In genomic region chr1:161506336-161507223, GRCh38 we compare ENCODE assay signal across 8 cellular contexts. TPM values are rescaled to one million over a fixed set of nuclear protein-coding genes. Genes with fewer than 3 reads are reported as not detected.
DNase-seq lines count a peak whose midpoint lies in the region; ATAC-seq and TF ChIP-seq lines count a peak whose summit lies in the region.

No MANE protein-coding gene starts in this region.

- intact Hi-C loops in activated CD4-positive, alpha-beta T cell treated with anti-CD3 and anti-CD28 coated beads, Interleukin-2, amount 10 ng/mL, durations not matched to agents 24 days and 14 days (cut with micrococcal nuclease) = no loop called here
- intact Hi-C loops in breast epithelium (cut with DNase I; ENCODE audit: low total_unique reads) = no loop called here
- intact Hi-C loops in vagina (cut with DNase I) = no loop called here

- no peak overlapping the region for H3K4me3 Mint-ChIP-seq in activated CD4-positive, alpha-beta T cell treated with anti-CD3 and anti-CD28 coated beads, Interleukin-2, amount 10 ng/mL, durations not matched to agents 24 days and 14 days
- H3K4me3 Mint-ChIP-seq in activated CD4-positive, alpha-beta T cell treated with anti-CD3 and anti-CD28 coated beads, Interleukin-2, amount 10 ng/mL, durations not matched to agents 7 days and 5 days = no peak overlapping the region

- DNase-seq in activated CD4-positive, alpha-beta T cell treated with anti-CD3 and anti-CD28 coated beads, Interleukin-2, amount 10 ng/mL, durations not matched to agents 24 days and 14 days = peak; percentile 51
- no peak for DNase-seq in activated CD4-positive, alpha-beta T cell treated with anti-CD3 and anti-CD28 coated beads, Interleukin-2, amount 10 ng/mL, durations not matched to agents 7 days and 5 days
- DNase-seq in breast epithelium (ENCODE audit: low spot score in 2 of 2) (no peak), vagina (ENCODE audit: extremely low spot score in 2 of 2) (no peak), NCI-H1092 treated with DMSO at 0.1 percent for 48 hours (lab: John Stamatoyannopoulos, UW) (no peak), hippocampal formation (lab: John Stamatoyannopoulos, UW) (no peak)

- no peak for ATAC-seq in GM21529 (IDR thresholded peaks at IDR 0.05; ENCODE audit: unreplicated experiment)

- peaks cover 10% of the 10 kb centered on the region for H3K4me1 Mint-ChIP-seq in activated CD4-positive, alpha-beta T cell treated with anti-CD3 and anti-CD28 coated beads, Interleukin-2, amount 10 ng/mL, durations not matched to agents 24 days and 14 days
- peaks cover 2% of the 10 kb centered on the region for H3K4me1 Mint-ChIP-seq in activated CD4-positive, alpha-beta T cell treated with anti-CD3 and anti-CD28 coated beads, Interleukin-2, amount 10 ng/mL, durations not matched to agents 7 days and 5 days

- H3K27me3 Mint-ChIP-seq in activated CD4-positive, alpha-beta T cell treated with anti-CD3 and anti-CD28 coated beads, Interleukin-2, amount 10 ng/mL, durations not matched to agents 24 days and 14 days = peaks cover 29% of the 10 kb centered on the region
- H3K27me3 Mint-ChIP-seq in activated CD4-positive, alpha-beta T cell treated with anti-CD3 and anti-CD28 coated beads, Interleukin-2, amount 10 ng/mL, durations not matched to agents 7 days and 5 days = peaks cover 29% of the 10 kb centered on the region

- no peaks in the 10 kb centered on the region for H3K9me3 ChIP-seq in breast epithelium
- no peaks in the 10 kb centered on the region for H3K9me3 ChIP-seq in liver (ENCODE audit: control insufficient read depth in 4 of 4, low read length in 3 of 4)
- no peaks in the 10 kb centered on the region for H3K9me3 ChIP-seq in vagina

- H3K4me3 ChIP-seq in breast epithelium (peak overlapping the region; percentile 15 to 46 (median 32)), liver (ENCODE audit: low read depth in 1 of 3, low read length in 3 of 3) (no peak overlapping the region), vagina (peak overlapping the region in 1 of 2 donors; percentile 11)

- POLR2A ChIA-PET in activated CD4-positive, alpha-beta T cell treated with anti-CD3 and anti-CD28 coated beads, Interleukin-2, amount 10 ng/mL, durations not matched to agents 7 days and 5 days (lab: Charles Lee) = no interaction called here

- TF ChIP-seq CTCF in breast epithelium (IDR thresholded peaks at IDR 0.05) (no peak), liver (IDR thresholded peaks at IDR 0.05; ENCODE audit: low read depth, low read length, missing input control) (no peak), vagina (IDR thresholded peaks at IDR 0.05) (no peak)

- H3K27me3 ChIP-seq in breast epithelium (no peaks in the 10 kb centered on the region), liver (ENCODE audit: control insufficient read depth in 4 of 4, insufficient read depth in 4 of 4, low read length in 3 of 4) (peaks cover 0 to 3% (median 0%) of the 10 kb centered on the region in 4 donors), vagina (no peaks in the 10 kb centered on the region)

- no peak for TF ChIP-seq RAD21 in liver (IDR thresholded peaks at IDR 0.05)

- peak overlapping the region in 1 of 2 donors; percentile 53 for H3K9ac ChIP-seq in liver (ENCODE audit: low read depth in 1 of 2, low read length in 2 of 2)

- H3K36me3 ChIP-seq in breast epithelium (no peaks in the 10 kb centered on the region), liver (ENCODE audit: control insufficient read depth in 4 of 4, insufficient read depth in 3 of 4, low read depth in 1 of 4, low read length in 3 of 4) (peaks cover 0 to 2% (median 0%) of the 10 kb centered on the region in 4 donors), vagina (no peaks in the 10 kb centered on the region)

- CTCF ChIA-PET in activated CD4-positive, alpha-beta T cell treated with anti-CD3 and anti-CD28 coated beads, Interleukin-2, amount 10 ng/mL, durations not matched to agents 7 days and 5 days (lab: Charles Lee) = interaction anchor here (0.9 to 1.0 kb wide), 2 partner anchors 19 to 28 kb away, joined by 3 read pairs; no protein-coding TSS in a partner anchor

- H3K27ac ChIP-seq in breast epithelium = peak overlapping the region in 1 of 2 donors; percentile 82
- peak overlapping the region; percentile 1 to 60 for H3K27ac ChIP-seq in liver (ENCODE audit: low read depth in 1 of 2, low read length in 2 of 2)
- peak overlapping the region; percentile 8 for H3K27ac ChIP-seq in vagina

- no peaks in the 10 kb centered on the region for H3K9me3 Mint-ChIP-seq in activated CD4-positive, alpha-beta T cell treated with anti-CD3 and anti-CD28 coated beads, Interleukin-2, amount 10 ng/mL, durations not matched to agents 24 days and 14 days
- H3K9me3 Mint-ChIP-seq in activated CD4-positive, alpha-beta T cell treated with anti-CD3 and anti-CD28 coated beads, Interleukin-2, amount 10 ng/mL, durations not matched to agents 7 days and 5 days = no peaks in the 10 kb centered on the region

- TF ChIP-seq POLR2A in breast epithelium (IDR thresholded peaks at IDR 0.05) (no peak), vagina (IDR thresholded peaks at IDR 0.05) (no peak)

- H3K27ac Mint-ChIP-seq in activated CD4-positive, alpha-beta T cell treated with anti-CD3 and anti-CD28 coated beads, Interleukin-2, amount 10 ng/mL, durations not matched to agents 24 days and 14 days = no peak overlapping the region
- no peak overlapping the region for H3K27ac Mint-ChIP-seq in activated CD4-positive, alpha-beta T cell treated with anti-CD3 and anti-CD28 coated beads, Interleukin-2, amount 10 ng/mL, durations not matched to agents 7 days and 5 days

- WGBS in liver = 62% methylated on average over 15 of the region's 15 CpGs

- no peaks in the 10 kb centered on the region for H3K36me3 Mint-ChIP-seq in activated CD4-positive, alpha-beta T cell treated with anti-CD3 and anti-CD28 coated beads, Interleukin-2, amount 10 ng/mL, durations not matched to agents 24 days and 14 days (ENCODE audit: low read depth)
- no peaks in the 10 kb centered on the region for H3K36me3 Mint-ChIP-seq in activated CD4-positive, alpha-beta T cell treated with anti-CD3 and anti-CD28 coated beads, Interleukin-2, amount 10 ng/mL, durations not matched to agents 7 days and 5 days (ENCODE audit: low read depth)

- no peaks in the 10 kb centered on the region for H3K4me1 ChIP-seq in breast epithelium
- no peaks in the 10 kb centered on the region for H3K4me1 ChIP-seq in liver (ENCODE audit: control insufficient read depth in 4 of 4, insufficient read depth in 4 of 4, low read length in 3 of 4)
- H3K4me1 ChIP-seq in vagina = peaks cover 10% of the 10 kb centered on the region

TF ChIP-seq in liver, 16 proteins besides CTCF, POLR2A, EP300 and RAD21:
- no peak for TF ChIP-seq SP1 (IDR thresholded peaks at IDR 0.05)
- TF ChIP-seq JUND (IDR thresholded peaks at IDR 0.05) = no peak
- no peak for TF ChIP-seq GABPA (IDR thresholded peaks at IDR 0.05 in 1 of 2, conservative IDR thresholded peaks at IDR 0.05 in 1 of 2)

RNA-seq across cellular contexts. Expression of gene FCGR2A, which starts 1.3 kb away (rescaled TPM):
- not detected in 2 replicates for total RNA-seq in activated CD4-positive, alpha-beta T cell treated with anti-CD3 and anti-CD28 coated beads, Interleukin-2, amount 10 ng/mL, durations not matched to agents 24 days and 14 days
- total RNA-seq in activated CD4-positive, alpha-beta T cell treated with anti-CD3 and anti-CD28 coated beads, Interleukin-2, amount 10 ng/mL, durations not matched to agents 7 days and 5 days = not detected
- total RNA-seq in breast epithelium (10 to 100 TPM; 33.1 to 70.6 (median 48.4) TPM), liver (10 to 100 TPM; 15.5 to 16.0 TPM), vagina (26.3 TPM)
- 1 to 10 TPM; 2.9 to 7.5 TPM for polyA plus RNA-seq in liver

RNA-seq across cellular contexts. Expression of gene HSPA6, which starts 17.8 kb away (rescaled TPM):
- total RNA-seq in activated CD4-positive, alpha-beta T cell treated with anti-CD3 and anti-CD28 coated beads, Interleukin-2, amount 10 ng/mL, durations not matched to agents 24 days and 14 days = 0.91 and 1.2 TPM in 2 replicates
- total RNA-seq in activated CD4-positive, alpha-beta T cell treated with anti-CD3 and anti-CD28 coated beads, Interleukin-2, amount 10 ng/mL, durations not matched to agents 7 days and 5 days = under 1 TPM in 1 of 2 experiments, not detected in 1; 0.07 TPM
- total RNA-seq in breast epithelium (10 to 100 TPM in 1 of 3 donors, 1 to 10 TPM in 2; 1.3 to 17.1 (median 5.3) TPM), liver (1 to 10 TPM; 2.4 to 3.1 TPM), vagina (0.98 TPM)
- polyA plus RNA-seq in liver = under 1 TPM; 0.44 to 0.63 TPM

RNA-seq across cellular contexts. Expression of gene FCGR3A, which starts 43.0 kb away (rescaled TPM):
- total RNA-seq in activated CD4-positive, alpha-beta T cell treated with anti-CD3 and anti-CD28 coated beads, Interleukin-2, amount 10 ng/mL, durations not matched to agents 24 days and 14 days = not detected in 2 replicates
- not detected for total RNA-seq in activated CD4-positive, alpha-beta T cell treated with anti-CD3 and anti-CD28 coated beads, Interleukin-2, amount 10 ng/mL, durations not matched to agents 7 days and 5 days
- total RNA-seq in breast epithelium (10 to 100 TPM in 2 of 3 donors, 1 to 10 TPM in 1; 8.6 to 23.9 (median 12.9) TPM), liver (10 to 100 TPM; 37.7 to 70.1 TPM), vagina (14.2 TPM)
- 10 to 100 TPM in 1 of 2 donors, 1 to 10 TPM in 1; 9.8 to 60.7 TPM for polyA plus RNA-seq in liver

Comparison
In these comparisons a context has a peak if more than half of its experiments do, and no peak if none do; other contexts are left out.
1. H3K4me3 ChIP-seq: peak in breast epithelium (3 of 3); none in liver (0 of 3).
2. RNA of gene FCGR2A, which starts 1.3 kb away (total RNA-seq): 33.1 to 70.6 TPM in breast epithelium, 26.3 TPM in vagina (single experiment) and 15.5 to 16.0 TPM in liver; not detected in activated CD4-positive, alpha-beta T cell treated with anti-CD3 and anti-CD28 coated beads, Interleukin-2, amount 10 ng/mL, durations not matched to agents 24 days and 14 days and not detected in activated CD4-positive, alpha-beta T cell treated with anti-CD3 and anti-CD28 coated beads, Interleukin-2, amount 10 ng/mL, durations not matched to agents 7 days and 5 days; every median in the first group is over 10 times any median in the second.